ENCODE assay signal across 21 cellular contexts in genomic region chr1:93322349-93322748, GRCh38.
DNase-seq lines count a peak whose midpoint lies in the region; ATAC-seq, FAIRE-seq and TF ChIP-seq lines count a peak whose summit lies in the region.
"Had no signal": no experiment of that assay in that cellular context is flagged by ENCODE, and none has a peak within 500 bp of the region (broad histone marks: within the 10 kb centered on the region; RNA-seq: fewer than 3 reads in every experiment).

No MANE protein-coding gene starts in this region.

- no peaks in the 10 kb centered on the region for H3K27me3 ChIP-seq in RWPE2 (ENCODE audit: insufficient read depth, poor library complexity, severe bottlenecking)
- H3K27me3 ChIP-seq: MG63 had no signal

- H3K27ac ChIP-seq in RWPE2 (ENCODE audit: poor library complexity, severe bottlenecking) = no peak overlapping the region
- H3K27ac ChIP-seq in skin epidermis = peak overlapping the region in 11 of 21 experiments; percentile 13 to 80 (median 62)

- peak; percentile 45 for FAIRE-seq in H54 (lab: Jason Lieb, UNC)
- FAIRE-seq: G401.6, GM12891 had no signal

- H3K4me1 ChIP-seq in RWPE2 (ENCODE audit: insufficient read depth, poor library complexity, severe bottlenecking) = peaks cover 33% of the 10 kb centered on the region

- no peak for TF ChIP-seq POLR2A in H54 (IDR thresholded peaks at IDR 0.05; ENCODE audit: low read depth, low read length)

- no peaks in the 10 kb centered on the region for H3K36me3 ChIP-seq in RWPE2 (ENCODE audit: low read depth)
- H3K36me3 ChIP-seq: MG63 had no signal

- H3K9me3 ChIP-seq in RWPE2 (ENCODE audit: severe bottlenecking) = no peaks in the 10 kb centered on the region
- H3K9me3 ChIP-seq: MG63 had no signal

- H3K4me3 ChIP-seq in RWPE2 (ENCODE audit: severe bottlenecking) (no peak overlapping the region), skin epidermis (peak overlapping the region in 1 of 7 experiments; percentile 8)
- H3K4me3 ChIP-seq: GM23338, MG63 had no signal

- DNase-seq in H54 (ENCODE audit: insufficient read length, low spot score) = no peak
- no peak for DNase-seq in RWPE2 (ENCODE audit: low spot score)
- peak; percentile 41 for DNase-seq in kidney tubule cell (ENCODE audit: low spot score)
- DNase-seq in stimulated activated CD4-positive, alpha-beta T cell treated with anti-CD3 and anti-CD28 coated beads, Interleukin-4, amount 100 ng/mL, for 4 hours = no peak
- no peak for DNase-seq in RPMI8226
- DNase-seq: AML-193, DMS79 treated with DMSO at 0.1 percent for 48 hours, KG1, MG63, NCI-H1092 treated with DMSO at 0.1 percent for 48 hours, NCI-H187, NCI-H2171, NCI-H446 treated with DMSO at 0.1 percent for 48 hours, NCI-H748 treated with DMSO at 0.1 percent for 48 hours, SHP77 had no signal

- ATAC-seq in RWPE2 (ENCODE audit: low read depth) = 0 out of 3 replicates have a peak, but pooled peaks have one; percentile 3
- no peak for ATAC-seq in HG02610 (IDR thresholded peaks at IDR 0.05; ENCODE audit: unreplicated experiment)
- ATAC-seq in GM21576 (IDR thresholded peaks at IDR 0.05; ENCODE audit: unreplicated experiment) = no peak

- TF ChIP-seq CTCF in RWPE2 (IDR thresholded peaks at IDR 0.05; ENCODE audit: poor library complexity, severe bottlenecking) = no peak
